In genomic region chr3:156601497-156601896, GRCh38 we compare ENCODE assay signal across 19 cellular contexts.
"Had no signal": no experiment of that assay in that cellular context is flagged by ENCODE, and none has a peak within 500 bp of the region (broad histone marks: within the 10 kb centered on the region; RNA-seq: fewer than 3 reads in every experiment).

No MANE protein-coding gene starts in this region.

- ATAC-seq: WTC11 had no signal

- DNase-seq: activated CD4-positive, alpha-beta T cell treated with anti-CD3 and anti-CD28 coated beads for 1 hour; activated CD4-positive, alpha-beta T cell treated with anti-CD3 and anti-CD28 coated beads, Interleukin-2, amount 10 ng/mL, durations not matched to agents 24 days and 14 days; activated CD4-positive, alpha-beta T cell treated with anti-CD3 and anti-CD28 coated beads, Interleukin-2, amount 50 U/mL, for 48 hours; activated CD8-positive, alpha-beta memory T cell treated with anti-CD3 and anti-CD28 coated beads, Interleukin-2, amount 10 ng/mL, durations not matched to agents 7 days and 5 days; activated effector memory CD4-positive, alpha-beta T cell treated with anti-CD3 and anti-CD28 coated beads, Interleukin-2, amount 50 U/mL, for 16 hours; activated naive CD4-positive, alpha-beta T cell treated with Interleukin-2 at 50 U/mL for 16 hours; activated T-cell treated with anti-CD3 and anti-CD28 coated beads, Interleukin-2, amount 50 U/mL, for 4 hours; amygdala; NCI-H1105 treated with DMSO at 0.1 percent for 48 hours; NCI-H1436 treated with DMSO at 0.1 percent for 48 hours; NCI-H1930; NCI-H2107; NCI-H2171 treated with DMSO at 0.1 percent for 48 hours; NCI-H510A treated with DMSO at 0.1 percent for 48 hours; SHP77 treated with DMSO at 0.1 percent for 48 hours; T-helper 17 cell; T-helper 9 cell had no signal

- H3K36me3 ChIP-seq: cardiac muscle cell had no signal

- H3K4me3 ChIP-seq: cardiac muscle cell had no signal

- H3K27ac ChIP-seq: cardiac muscle cell had no signal
